ENCODE assay signal across 1 cellular context in the genomic region with DNA sequence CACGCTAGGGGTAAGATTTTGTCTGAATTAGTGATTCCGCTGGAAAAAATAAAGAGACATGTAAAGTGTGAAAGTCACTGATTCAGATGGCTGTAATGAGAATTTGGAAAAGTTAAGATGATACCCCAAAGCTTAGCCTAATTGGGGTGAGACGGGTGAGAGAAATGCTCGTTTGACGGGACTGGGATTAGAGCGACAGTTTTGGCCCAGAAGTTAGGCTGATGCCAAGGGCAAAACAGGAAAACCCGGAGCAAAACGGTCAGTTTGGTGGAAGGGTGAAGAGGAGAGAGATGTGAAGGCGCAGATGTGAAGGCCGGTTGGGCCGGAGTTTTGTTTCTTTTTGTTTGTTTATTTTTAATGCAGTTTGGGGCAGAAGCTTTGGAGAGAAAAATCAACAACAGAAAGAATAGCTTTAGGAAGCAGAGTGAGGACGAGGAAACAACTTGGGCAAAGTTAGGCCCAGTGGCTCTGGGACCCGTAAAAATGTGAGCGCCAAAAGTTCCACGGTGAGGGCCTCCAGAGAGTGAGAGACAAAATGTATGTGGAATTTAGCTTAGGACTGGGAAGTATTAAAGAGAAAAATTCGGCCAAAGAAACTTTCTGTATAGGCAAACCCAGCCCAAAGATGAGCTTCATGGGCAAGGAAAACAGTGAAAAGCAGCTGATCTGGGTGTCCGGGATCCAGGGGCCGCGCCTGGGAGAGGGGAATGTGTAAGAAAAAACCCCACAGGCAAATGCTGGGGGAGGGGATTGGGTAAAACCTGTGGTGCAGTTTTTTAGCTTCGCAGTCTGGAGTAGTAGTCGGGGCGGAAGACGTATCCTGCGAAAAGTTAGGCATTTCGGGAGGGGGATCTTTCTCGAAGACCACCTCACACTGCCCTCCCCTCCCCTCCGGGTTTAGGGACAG.
TF ChIP-seq lines count a peak whose summit lies in the region.

No MANE protein-coding gene starts in this region.

TF ChIP-seq in IMR-90, 13 proteins besides CTCF, POLR2A, EP300 and RAD21:
- no peak for TF ChIP-seq RCOR1 (IDR thresholded peaks at IDR 0.05; ENCODE audit: insufficient replicate concordance, low read length)
- no peak for TF ChIP-seq MXI1 (IDR thresholded peaks at IDR 0.05; ENCODE audit: borderline replicate concordance, low read depth, low read length)
- TF ChIP-seq, protein P1, sequence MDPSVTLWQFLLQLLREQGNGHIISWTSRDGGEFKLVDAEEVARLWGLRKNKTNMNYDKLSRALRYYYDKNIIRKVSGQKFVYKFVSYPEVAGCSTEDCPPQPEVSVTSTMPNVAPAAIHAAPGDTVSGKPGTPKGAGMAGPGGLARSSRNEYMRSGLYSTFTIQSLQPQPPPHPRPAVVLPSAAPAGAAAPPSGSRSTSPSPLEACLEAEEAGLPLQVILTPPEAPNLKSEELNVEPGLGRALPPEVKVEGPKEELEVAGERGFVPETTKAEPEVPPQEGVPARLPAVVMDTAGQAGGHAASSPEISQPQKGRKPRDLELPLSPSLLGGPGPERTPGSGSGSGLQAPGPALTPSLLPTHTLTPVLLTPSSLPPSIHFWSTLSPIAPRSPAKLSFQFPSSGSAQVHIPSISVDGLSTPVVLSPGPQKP (IDR thresholded peaks at IDR 0.05; ENCODE audit: borderline replicate concordance, low read depth, low read length), result no peak
- TF ChIP-seq NFE2L2 (IDR thresholded peaks at IDR 0.05; ENCODE audit: low read depth, low read length), result no peak
TF ChIP-seq in IMR-90: peak in this region for 0.
